In the genomic region with DNA sequence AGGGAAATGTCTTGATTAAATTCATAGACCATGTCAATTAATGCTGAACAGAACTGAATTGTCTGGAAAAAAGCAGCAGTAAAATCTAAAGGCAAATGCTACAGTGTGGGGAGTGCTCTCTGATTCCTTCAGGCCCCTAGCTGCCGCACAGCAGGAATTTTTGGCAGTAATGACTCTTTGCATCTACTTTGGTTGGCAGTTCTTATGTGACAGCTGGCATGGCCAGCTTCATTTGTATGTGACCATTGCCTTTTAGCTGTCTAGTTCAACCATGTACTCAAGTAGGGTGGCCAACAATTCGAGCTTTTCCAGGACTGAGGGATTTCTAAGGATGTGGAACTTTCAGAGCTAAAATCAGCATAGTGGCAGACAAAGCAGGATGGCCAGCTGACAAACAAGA, we compare ENCODE assay signal across 23 cellular contexts.
"Had no signal": no experiment of that assay in that cellular context is flagged by ENCODE, and none has a peak within 500 bp of the region (broad histone marks: within the 10 kb centered on the region; RNA-seq: fewer than 3 reads in every experiment).

No MANE protein-coding gene starts in this region.

- H3K4me3 Mint-ChIP-seq: immature natural killer cell; naive thymus-derived CD8-positive, alpha-beta T cell; nephron; neural progenitor cell; stimulated activated naive B cell treated with anti-CD40 and anti-IgM and Interleukin-4, amounts not matched to agents 10 μg/mL and 1 μg/mL and 100 μg/mL, for 72 hours had no signal

- H3K27ac Mint-ChIP-seq: immature natural killer cell; naive thymus-derived CD8-positive, alpha-beta T cell; nephron; neural progenitor cell; progenitor cell of endocrine pancreas; stimulated activated naive B cell treated with anti-CD40 and anti-IgM and Interleukin-4, amounts not matched to agents 10 μg/mL and 1 μg/mL and 100 μg/mL, for 72 hours had no signal

- H3K36me3 Mint-ChIP-seq: immature natural killer cell; naive thymus-derived CD8-positive, alpha-beta T cell; neural progenitor cell; stimulated activated naive B cell treated with anti-CD40 and anti-IgM and Interleukin-4, amounts not matched to agents 10 μg/mL and 1 μg/mL and 100 μg/mL, for 72 hours had no signal

- H3K27me3 Mint-ChIP-seq: progenitor cell of endocrine pancreas; stimulated activated naive B cell treated with anti-CD40 and anti-IgM and Interleukin-4, amounts not matched to agents 10 μg/mL and 1 μg/mL and 100 μg/mL, for 72 hours had no signal

- H3K9me3 Mint-ChIP-seq: naive thymus-derived CD8-positive, alpha-beta T cell; nephron; neural progenitor cell; stimulated activated naive B cell treated with anti-CD40 and anti-IgM and Interleukin-4, amounts not matched to agents 10 μg/mL and 1 μg/mL and 100 μg/mL, for 72 hours had no signal

- DNase-seq: immature natural killer cell; kidney; left colon; left lung; lower lobe of right lung; mammary epithelial cell; mesenchymal stem cell; naive thymus-derived CD8-positive, alpha-beta T cell; occipital lobe; right lobe of liver; stimulated activated CD4-positive, alpha-beta T cell treated with anti-CD3 and anti-CD28 coated beads, Interleukin-12 subunit alpha, Interleukin-12 subunit beta, amount 100 ng/mL, for 4 hours; stimulated activated CD4-positive, alpha-beta T cell treated with anti-CD3 and anti-CD28 coated beads, Interleukin-15, amount 100 ng/mL, for 24 hours; stimulated activated CD4-positive, alpha-beta T cell treated with anti-CD3 and anti-CD28 coated beads, Interleukin-2, amount 100 ng/mL, for 24 hours; stimulated activated CD4-positive, alpha-beta T cell treated with anti-CD3 and anti-CD28 coated beads, Interleukin-4, amount 100 ng/mL, for 1 hour; stimulated activated naive B cell treated with anti-CD40 and anti-IgM and Interleukin-4, amounts not matched to agents 10 μg/mL and 1 μg/mL and 100 μg/mL, for 72 hours; stimulated activated naive CD8-positive, alpha-beta T cell treated with anti-CD3 and anti-CD28 coated beads, Interleukin-15, Interleukin-2, amounts not matched to agents 100 U/mL and 50 U/mL, for 24 hours; stomach; testis; transverse colon; upper lobe of left lung had no signal

- H3K4me1 Mint-ChIP-seq: immature natural killer cell; naive thymus-derived CD8-positive, alpha-beta T cell; nephron; stimulated activated naive B cell treated with anti-CD40 and anti-IgM and Interleukin-4, amounts not matched to agents 10 μg/mL and 1 μg/mL and 100 μg/mL, for 72 hours had no signal
